1 cellular context compared by ENCODE assay signal in the genomic region with DNA sequence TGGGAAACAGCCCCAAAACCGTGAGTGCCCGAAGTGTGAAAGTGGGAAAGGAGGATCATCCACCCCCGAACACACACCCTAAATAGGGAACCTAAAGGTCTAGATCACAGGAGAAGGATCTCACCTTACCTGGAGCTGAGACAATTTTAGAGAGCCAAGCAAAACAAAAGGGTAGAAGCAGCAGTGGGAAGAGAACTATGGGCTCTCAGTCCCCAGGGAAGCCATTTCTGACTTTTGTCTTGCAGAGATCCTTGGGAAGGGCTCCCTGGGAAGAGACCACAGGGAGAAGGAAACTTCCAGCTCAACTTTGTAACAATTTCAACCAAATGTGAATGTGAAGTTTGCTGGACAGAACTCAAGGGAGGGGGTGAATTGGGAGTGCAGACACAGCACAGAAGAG.
A peak's percentile ranks its signal among the peaks of the same experiment; 100 is the strongest.
TF ChIP-seq lines count a peak whose summit lies in the region.

No MANE protein-coding gene starts in this region.

TF ChIP-seq in GM23338, 12 proteins besides CTCF, POLR2A, EP300 and RAD21 (continued from another document):
- TF ChIP-seq ZNF462 (CRISPR knock-in tag; IDR thresholded peaks at IDR 0.05) (peak; percentile 85), ZNF114 (CRISPR knock-in tag; IDR thresholded peaks at IDR 0.05) (no peak), NANOG (IDR thresholded peaks at IDR 0.05; ENCODE audit: borderline replicate concordance) (no peak), ZNF331 (CRISPR knock-in tag; IDR thresholded peaks at IDR 0.05; ENCODE audit: low read depth) (no peak)
